18 cellular contexts compared by ENCODE assay signal in genomic region chrX:53688300-53688699, GRCh38. TPM values are rescaled to one million over a fixed set of nuclear protein-coding genes. Genes with fewer than 3 reads are reported as not detected.
DNase-seq lines count a peak whose midpoint lies in the region; ATAC-seq, FAIRE-seq and TF ChIP-seq lines count a peak whose summit lies in the region.
"Had no signal": no experiment of that assay in that cellular context is flagged by ENCODE, and none has a peak within 500 bp of the region (broad histone marks: within the 10 kb centered on the region; RNA-seq: fewer than 3 reads in every experiment).

No MANE protein-coding gene starts in this region.

- H3K4me3 Mint-ChIP-seq in activated T-helper 17 cell treated with anti-CD3 and anti-CD28 coated beads, Interleukin-2, amount 50 U/mL, for 72 hours = peak overlapping the region; percentile 22
- no peak overlapping the region for H3K4me3 Mint-ChIP-seq in nephron progenitor cell
- H3K4me3 Mint-ChIP-seq: B cell; CD8-positive, alpha-beta T cell; GM23338; H9 had no signal

- no peak for ATAC-seq in activated T-helper 17 cell treated with anti-CD3 and anti-CD28 coated beads, Interleukin-2, amount 50 U/mL, for 72 hours (replicated peaks)
- no peak for ATAC-seq in right cardiac atrium
- ATAC-seq in HG03280 (IDR thresholded peaks at IDR 0.05; ENCODE audit: unreplicated experiment) = no peak
- ATAC-seq: CD8-positive, alpha-beta T cell; GM23338; HCT116 had no signal

- H3K27me3 ChIP-seq in endothelial cell of umbilical vein (ENCODE audit: control insufficient read depth in 2 of 2, insufficient read depth in 2 of 2, low read length in 2 of 2) (no peaks in the 10 kb centered on the region), right cardiac atrium (ENCODE audit: control insufficient read depth, insufficient read depth) (no peaks in the 10 kb centered on the region)

- H3K9me3 ChIP-seq in endothelial cell of umbilical vein (replicated peaks; ENCODE audit: control insufficient read depth, insufficient read depth, low read length) = no peaks in the 10 kb centered on the region
- H3K9me3 ChIP-seq in right cardiac atrium (ENCODE audit: control insufficient read depth, low read length) = no peaks in the 10 kb centered on the region
- H3K9me3 ChIP-seq: Caco-2 had no signal

- no peak overlapping the region for H3K9ac ChIP-seq in endothelial cell of umbilical vein (replicated peaks; ENCODE audit: extremely low read depth, insufficient read depth, low read length)
- H3K9ac ChIP-seq: BLaER1 had no signal

- H3K36me3 ChIP-seq in endothelial cell of umbilical vein (ENCODE audit: control insufficient read depth in 2 of 2, extremely low read depth in 1 of 2, insufficient read depth in 2 of 2, low read length in 2 of 2) = no peaks in the 10 kb centered on the region
- H3K36me3 ChIP-seq: BLaER1 had no signal

- H3K4me1 ChIP-seq in endothelial cell of umbilical vein (ENCODE audit: control insufficient read depth, extremely low read depth, insufficient read depth, low read length) (peaks cover 6% of the 10 kb centered on the region), right cardiac atrium (ENCODE audit: control insufficient read depth, insufficient read depth, low read length) (no peaks in the 10 kb centered on the region)
- H3K4me1 ChIP-seq: BLaER1, Caco-2 had no signal

- H2AFZ ChIP-seq in endothelial cell of umbilical vein (ENCODE audit: low read depth, low read length) = no peak overlapping the region
- H2AFZ ChIP-seq: GM23338 had no signal

- POLR2A ChIA-PET in endothelial cell of umbilical vein (lab: Charles Lee) = no interaction called here

- H4K20me1 ChIP-seq in endothelial cell of umbilical vein (replicated peaks; ENCODE audit: control insufficient read depth, extremely low read depth, insufficient read depth, low read length) = no peaks in the 10 kb centered on the region
- H4K20me1 ChIP-seq: BLaER1 had no signal

- no peak for TF ChIP-seq POLR2A in endothelial cell of umbilical vein (IDR thresholded peaks at IDR 0.05; ENCODE audit: low read depth, low read length)

- FAIRE-seq in endothelial cell of umbilical vein (lab: Jason Lieb, UNC) = peak; percentile 55
- FAIRE-seq: GM12892 had no signal

- no peak overlapping the region for H3K27ac ChIP-seq in endothelial cell of umbilical vein (ENCODE audit: insufficient read depth, low read depth, low read length)
- no peak overlapping the region for H3K27ac ChIP-seq in right cardiac atrium (ENCODE audit: low read length)
- H3K27ac ChIP-seq: BLaER1, C4-2B had no signal

- H3K9me1 ChIP-seq in endothelial cell of umbilical vein (replicated peaks; ENCODE audit: control insufficient read depth, extremely low read depth, insufficient read depth, low read length) = no peaks in the 10 kb centered on the region

- no peaks in the 10 kb centered on the region for H3K4me1 Mint-ChIP-seq in activated T-helper 17 cell treated with anti-CD3 and anti-CD28 coated beads, Interleukin-2, amount 50 U/mL, for 72 hours
- peaks cover 8% of the 10 kb centered on the region for H3K4me1 Mint-ChIP-seq in nephron progenitor cell

- no peaks in the 10 kb centered on the region for H3K9me3 Mint-ChIP-seq in activated T-helper 17 cell treated with anti-CD3 and anti-CD28 coated beads, Interleukin-2, amount 50 U/mL, for 72 hours
- H3K9me3 Mint-ChIP-seq in nephron progenitor cell = peaks cover 48% of the 10 kb centered on the region
- H3K9me3 Mint-ChIP-seq: CD8-positive, alpha-beta T cell; GM23338 had no signal

- BruUV-seq in endothelial cell of umbilical vein (replicated peaks; lab: Mats Ljungman, UMichigan) = no TSS peak

- no peak for DNase-seq in endothelial cell of umbilical vein (ENCODE audit: low read depth, low spot score)
- peak; percentile 6 for DNase-seq in nephron progenitor cell
- DNase-seq in activated CD4-positive, alpha-beta T cell treated with anti-CD3 and anti-CD28 coated beads, Interleukin-2, amount 50 U/mL, for 1 hour = no peak
- DNase-seq in right cardiac atrium = no peak
- DNase-seq: Caco-2; CD4-positive, CD25-positive, alpha-beta regulatory T cell; CD8-positive, alpha-beta T cell; DMS153; DND-41; H9 had no signal

- H3K27ac Mint-ChIP-seq in activated T-helper 17 cell treated with anti-CD3 and anti-CD28 coated beads, Interleukin-2, amount 50 U/mL, for 72 hours = no peak overlapping the region
- H3K27ac Mint-ChIP-seq in nephron progenitor cell = no peak overlapping the region
- H3K27ac Mint-ChIP-seq: B cell; CD4-positive, CD25-positive, alpha-beta regulatory T cell; CD8-positive, alpha-beta T cell; GM23338; H9 had no signal

- TF ChIP-seq CTCF in endothelial cell of umbilical vein (IDR thresholded peaks at IDR 0.05; ENCODE audit: extremely low read depth in 1 of 2, insufficient read depth in 1 of 2, low read depth in 1 of 2, low read length in 2 of 2) = no peak
- TF ChIP-seq CTCF in nephron progenitor cell (IDR thresholded peaks at IDR 0.05) = no peak

- no peak overlapping the region for H3K4me2 ChIP-seq in endothelial cell of umbilical vein (ENCODE audit: insufficient read depth, low read length)
- H3K4me2 ChIP-seq: BLaER1, GM23338 had no signal

- CTCF ChIA-PET in endothelial cell of umbilical vein (lab: Charles Lee) = no interaction called here

- dilution Hi-C loops in endothelial cell of umbilical vein (cut with MboI; ENCODE audit: extremely low pct_ligation_motif_present, low sequenced_read_pairs) = no loop called here

- H3K4me3 ChIP-seq in endothelial cell of umbilical vein (replicated peaks in 1 of 3; ENCODE audit: insufficient read depth in 1 of 3, low read depth in 1 of 3, low read length in 3 of 3) (no peak overlapping the region), right cardiac atrium (ENCODE audit: low read length) (no peak overlapping the region)
- H3K4me3 ChIP-seq: BLaER1, GM23338 had no signal

- H3K36me3 Mint-ChIP-seq in activated T-helper 17 cell treated with anti-CD3 and anti-CD28 coated beads, Interleukin-2, amount 50 U/mL, for 72 hours (ENCODE audit: low read depth) = peaks cover 37% of the 10 kb centered on the region
- H3K36me3 Mint-ChIP-seq in nephron progenitor cell (ENCODE audit: low read depth) = no peaks in the 10 kb centered on the region
- H3K36me3 Mint-ChIP-seq: CD4-positive, CD25-positive, alpha-beta regulatory T cell had no signal

- H3K79me2 ChIP-seq in endothelial cell of umbilical vein (ENCODE audit: control insufficient read depth, insufficient read depth, low read length) = peaks cover 13% of the 10 kb centered on the region

- intact Hi-C loops in endothelial cell of umbilical vein (cut with micrococcal nuclease) = loop anchor here (10.0 kb wide), 3 partner anchors 497 to 1477 kb away; partner anchors contain the start of genes FAM120C and MAGED2
- intact Hi-C loops in right cardiac atrium (cut with DNase I) = no loop called here

- no peaks in the 10 kb centered on the region for H3K27me3 Mint-ChIP-seq in activated T-helper 17 cell treated with anti-CD3 and anti-CD28 coated beads, Interleukin-2, amount 50 U/mL, for 72 hours
- H3K27me3 Mint-ChIP-seq in nephron progenitor cell (ENCODE audit: low read depth, poor library complexity) = peaks cover 12% of the 10 kb centered on the region
- H3K27me3 Mint-ChIP-seq: B cell had no signal

- 82% methylated on average over 7 of the region's 7 CpGs for WGBS in right cardiac atrium

TF ChIP-seq in endothelial cell of umbilical vein, 7 proteins besides CTCF, POLR2A, EP300 and RAD21:
- TF ChIP-seq EZH2 (IDR thresholded peaks at IDR 0.05; ENCODE audit: borderline replicate concordance, low read depth, low read length, severe bottlenecking) = no peak
- no peak for TF ChIP-seq FOS (IDR thresholded peaks at IDR 0.05; ENCODE audit: borderline replicate concordance, insufficient read depth, low read length)
- TF ChIP-seq POLR2AphosphoS5 (IDR thresholded peaks at IDR 0.05; ENCODE audit: insufficient read depth, low read depth, low read length) = no peak
- TF ChIP-seq JUN (IDR thresholded peaks at IDR 0.05; ENCODE audit: borderline replicate concordance, insufficient read depth, insufficient read length, low read depth) = no peak
- no peak for TF ChIP-seq GATA2 (IDR thresholded peaks at IDR 0.05; ENCODE audit: insufficient read depth, insufficient read length, low read depth, low read length)
- TF ChIP-seq MAX (IDR thresholded peaks at IDR 0.05; ENCODE audit: insufficient read depth, insufficient read length) = no peak
- no peak for TF ChIP-seq MYC (IDR thresholded peaks at IDR 0.05; ENCODE audit: low read depth, low read length)

RNA-seq across cellular contexts. Expression of gene HUWE1, which starts 1.8 kb away (rescaled TPM):
- total RNA-seq in activated T-helper 17 cell treated with anti-CD3 and anti-CD28 coated beads, Interleukin-2, amount 50 U/mL, for 72 hours = 100 to 1,000 TPM; 455 to 608 TPM
- total RNA-seq in endothelial cell of umbilical vein (193 and 210 TPM in 2 replicates), right cardiac atrium (100 to 1,000 TPM; 109 to 159 (median 131) TPM)
- polyA plus RNA-seq in endothelial cell of umbilical vein (66.6 and 81.8 TPM in 2 replicates), right cardiac atrium (46.7 TPM)
- polyA plus RNA-seq in endothelial cell of umbilical vein (2011; cell fraction: cytosol; rRNA removed) = 72.3 TPM in 2 replicates
- 207 and 232 TPM in 2 replicates for polyA plus RNA-seq in endothelial cell of umbilical vein (2011; cell fraction: nucleus; rRNA removed)
- 107 and 113 TPM in 2 replicates for polyA plus RNA-seq in endothelial cell of umbilical vein (2012)
- polyA minus RNA-seq in endothelial cell of umbilical vein = 367 and 452 TPM in 2 replicates
- polyA minus RNA-seq in endothelial cell of umbilical vein (2011; cell fraction: cytosol; rRNA and poly(A)+ RNA removed) = 244 TPM
- polyA minus RNA-seq in endothelial cell of umbilical vein (2011; cell fraction: nucleus; rRNA and poly(A)+ RNA removed) = 265 and 410 TPM in 2 replicates
